ENCODE assay signal across 32 cellular contexts in genomic region chr7:129773871-129774270, GRCh38.
DNase-seq lines count a peak whose midpoint lies in the region; ATAC-seq, FAIRE-seq and TF ChIP-seq lines count a peak whose summit lies in the region.
"Had no signal": no experiment of that assay in that cellular context is flagged by ENCODE, and none has a peak within 500 bp of the region (broad histone marks: within the 10 kb centered on the region; RNA-seq: fewer than 3 reads in every experiment).

No MANE protein-coding gene starts in this region.

- H3K79me2 ChIP-seq in K562 (ENCODE audit: control insufficient read depth, insufficient read depth, low read length): peaks cover 17% of the 10 kb centered on the region; the same call in 1 of the 3 replicates
- H3K79me2 ChIP-seq: parathyroid adenoma had no signal

- TF ChIP-seq EP300 in K562 (IDR thresholded peaks at IDR 0.05; ENCODE audit: low read length): no peak

- no peak for TF ChIP-seq RAD21 in K562 (CRISPR knock-in tag; conservative IDR thresholded peaks at IDR 0.05 in 1 of 2, IDR thresholded peaks at IDR 0.05 in 1 of 2)

- no peaks in the 10 kb centered on the region for H3K27me3 ChIP-seq in K562 (ENCODE audit: control insufficient read depth in 2 of 2, insufficient read depth in 2 of 2, low read length in 2 of 2)
- H3K27me3 ChIP-seq in CD4-positive, alpha-beta memory T cell (ENCODE audit: insufficient read depth, low read length): peaks cover 5% of the 10 kb centered on the region

- H3K36me3 ChIP-seq in K562 (ENCODE audit: control insufficient read depth, insufficient read depth, low read length): no peaks in the 10 kb centered on the region
- H3K36me3 ChIP-seq in CD4-positive, alpha-beta memory T cell (ENCODE audit: insufficient read depth, low read length): no peaks in the 10 kb centered on the region

- H2AFZ ChIP-seq in K562 (ENCODE audit: low read depth, low read length): no peak overlapping the region
- H2AFZ ChIP-seq: parathyroid adenoma had no signal

- H4K20me1 ChIP-seq in K562 (replicated peaks; ENCODE audit: control insufficient read depth, insufficient read depth, low read length): no peaks in the 10 kb centered on the region; the same call in 1 of the 2 replicates

- TF ChIP-seq POLR2A in K562 (conservative IDR thresholded peaks at IDR 0.05): no peak

- DNase-seq in NCI-H2171 treated with DMSO at 0.1 percent for 48 hours (lab: John Stamatoyannopoulos, UW) (peak; percentile 56), NCI-H2171 (lab: John Stamatoyannopoulos, UW) (no peak), NCI-H524 (lab: John Stamatoyannopoulos, UW) (peak; percentile 17 to 57), K562 (ENCODE audit: extremely low read depth in 1 of 4, low spot score in 3 of 4) (no peak), UCSD-AML1 (lab: John Stamatoyannopoulos, UW; ENCODE audit: unreplicated experiment) (no peak)
- no peak for DNase-seq in stimulated activated naive CD8-positive, alpha-beta T cell treated with anti-CD3 and anti-CD28 coated beads, Interleukin-15, amount 100 ng/mL, for 72 hours
- DNase-seq in CD4-positive, alpha-beta memory T cell: no peak
- DNase-seq: 8988T; activated CD4-positive, alpha-beta memory T cell treated with anti-CD3 and anti-CD28 coated beads for 36 hours; activated CD4-positive, CD25-positive, alpha-beta regulatory T cell treated with anti-CD3 and anti-CD28 coated beads, Interleukin-2, amount 50 U/mL, for 72 hours; activated naive CD4-positive, alpha-beta T cell treated with Interleukin-2 at 50 U/mL for 16 hours; CD4-positive, alpha-beta T cell; central memory CD4-positive, alpha-beta T cell; cortex of kidney; effector memory CD4-positive, alpha-beta T cell; left ventricle myocardium superior; mesendoderm; NCI-H187; NCI-H345; NCI-H774; stimulated activated naive B cell treated with anti-CD40 and anti-IgM and Interleukin-4, amounts not matched to agents 10 μg/mL and 1 μg/mL and 100 μg/mL, for 72 hours had no signal

- intact Hi-C loops in K562 (cut with micrococcal nuclease): no loop called here
- intact Hi-C loops in CD4-positive, alpha-beta memory T cell (cut with micrococcal nuclease): no loop called here

- H3K4me2 ChIP-seq in K562 (ENCODE audit: insufficient read depth, low read length): no peak overlapping the region

- no peaks in the 10 kb centered on the region for H3K36me3 Mint-ChIP-seq in CD4-positive, alpha-beta memory T cell
- H3K36me3 Mint-ChIP-seq: activated CD4-positive, alpha-beta memory T cell treated with anti-CD3 and anti-CD28 coated beads for 36 hours; IgD-negative memory B cell; stimulated activated naive B cell treated with anti-CD40 and anti-IgM and Interleukin-4, amounts not matched to agents 10 μg/mL and 1 μg/mL and 100 μg/mL, for 72 hours; type B pancreatic cell had no signal

- 72% methylated on average over 3 of the region's 3 CpGs for WGBS in K562 (ENCODE audit: insufficient coverage, low coverage, missing lambda C conversion rate)

- H3K9me3 ChIP-seq in K562 (replicated peaks; ENCODE audit: control insufficient read depth, insufficient read depth, low read depth, low read length): no peaks in the 10 kb centered on the region
- no peaks in the 10 kb centered on the region for H3K9me3 ChIP-seq in CD4-positive, alpha-beta memory T cell (ENCODE audit: control insufficient read depth in 1 of 2, low read length in 2 of 2)

- no peak overlapping the region for H3K27ac Mint-ChIP-seq in stimulated activated naive CD8-positive, alpha-beta T cell treated with anti-CD3 and anti-CD28 coated beads, Interleukin-15, amount 100 ng/mL, for 72 hours
- H3K27ac Mint-ChIP-seq in CD4-positive, alpha-beta memory T cell: no peak overlapping the region
- H3K27ac Mint-ChIP-seq: activated CD4-positive, alpha-beta memory T cell treated with anti-CD3 and anti-CD28 coated beads for 36 hours; CD4-positive, alpha-beta T cell; IgD-negative memory B cell; stimulated activated naive B cell treated with anti-CD40 and anti-IgM and Interleukin-4, amounts not matched to agents 10 μg/mL and 1 μg/mL and 100 μg/mL, for 72 hours; type B pancreatic cell had no signal

- H3K27me3 Mint-ChIP-seq in stimulated activated naive CD8-positive, alpha-beta T cell treated with anti-CD3 and anti-CD28 coated beads, Interleukin-15, amount 100 ng/mL, for 72 hours: peaks cover 58% of the 10 kb centered on the region
- H3K27me3 Mint-ChIP-seq in CD4-positive, alpha-beta memory T cell: peaks cover 9 to 16% of the 10 kb centered on the region in 2 donors

- POLR2A ChIA-PET in K562 (lab: Yijun Ruan, JAX): interaction anchor here (0.6 to 2.1 kb wide), 3 partner anchors 10 to 61 kb away, joined by 3 to 11 read pairs (median 3); no protein-coding TSS in a partner anchor
- POLR2A ChIA-PET in CD4-positive, alpha-beta memory T cell (lab: Charles Lee; ENCODE audit: partially characterized antibody): no interaction called here

- in situ Hi-C loops in K562 (cut with MboI): no loop called here

- peaks cover 24% of the 10 kb centered on the region for H3K4me1 Mint-ChIP-seq in stimulated activated naive CD8-positive, alpha-beta T cell treated with anti-CD3 and anti-CD28 coated beads, Interleukin-15, amount 100 ng/mL, for 72 hours
- H3K4me1 Mint-ChIP-seq in CD4-positive, alpha-beta memory T cell: peaks cover 0 to 4% (median 0%) of the 10 kb centered on the region in 4 donors
- H3K4me1 Mint-ChIP-seq: neural crest cell had no signal

- CTCF ChIA-PET in K562 (lab: Yijun Ruan, JAX; ENCODE audit: low intra/inter-chr PET ratio): no interaction called here
- CTCF ChIA-PET in CD4-positive, alpha-beta memory T cell (lab: Charles Lee; ENCODE audit: partially characterized antibody): no interaction called here

- no TSS peak for BruUV-seq in K562 (replicated peaks; lab: Mats Ljungman, UMichigan)

- no peak overlapping the region for H3K4me3 Mint-ChIP-seq in stimulated activated naive CD8-positive, alpha-beta T cell treated with anti-CD3 and anti-CD28 coated beads, Interleukin-15, amount 100 ng/mL, for 72 hours
- no peak overlapping the region for H3K4me3 Mint-ChIP-seq in CD4-positive, alpha-beta memory T cell
- H3K4me3 Mint-ChIP-seq: activated CD4-positive, alpha-beta memory T cell treated with anti-CD3 and anti-CD28 coated beads for 36 hours; CD4-positive, alpha-beta T cell; neural crest cell; stimulated activated naive B cell treated with anti-CD40 and anti-IgM and Interleukin-4, amounts not matched to agents 10 μg/mL and 1 μg/mL and 100 μg/mL, for 72 hours; type B pancreatic cell had no signal

- peak overlapping the region in 1 of 2 experiments; percentile 74; a peak in 2 of 4 replicates for H3K9ac ChIP-seq in K562 (ENCODE audit: insufficient read depth in 1 of 2, low read depth in 2 of 2, low read length in 2 of 2)
- H3K9ac ChIP-seq: parathyroid adenoma had no signal

- no peak for TF ChIP-seq CTCF in K562 (IDR thresholded peaks at IDR 0.05 in 2 of 3, conservative IDR thresholded peaks at IDR 0.05 in 1 of 3; ENCODE audit: insufficient read depth in 2 of 3, low read depth in 1 of 3, low read length in 3 of 3)

- peak; percentile 61 for FAIRE-seq in K562 (lab: Jason Lieb, UNC)
- FAIRE-seq: GM12892, islet of Langerhans, TTC549 had no signal

- H3K9me3 Mint-ChIP-seq in stimulated activated naive CD8-positive, alpha-beta T cell treated with anti-CD3 and anti-CD28 coated beads, Interleukin-15, amount 100 ng/mL, for 72 hours: no peaks in the 10 kb centered on the region
- no peaks in the 10 kb centered on the region for H3K9me3 Mint-ChIP-seq in CD4-positive, alpha-beta memory T cell
- H3K9me3 Mint-ChIP-seq: activated CD4-positive, alpha-beta memory T cell treated with anti-CD3 and anti-CD28 coated beads for 36 hours; CD4-positive, alpha-beta T cell; IgD-negative memory B cell; neural crest cell; stimulated activated naive B cell treated with anti-CD40 and anti-IgM and Interleukin-4, amounts not matched to agents 10 μg/mL and 1 μg/mL and 100 μg/mL, for 72 hours; type B pancreatic cell had no signal

- no peak overlapping the region for H3K4me3 ChIP-seq in K562
- H3K4me3 ChIP-seq in CD4-positive, alpha-beta memory T cell (ENCODE audit: low read length in 2 of 2): no peak overlapping the region
- H3K4me3 ChIP-seq: skin epidermis had no signal

- H3K27ac ChIP-seq in K562 (ENCODE audit: extremely low read depth, low read depth, low read length): no peak overlapping the region
- H3K27ac ChIP-seq in CD4-positive, alpha-beta memory T cell (ENCODE audit: low read depth, low read length): no peak overlapping the region
- H3K27ac ChIP-seq: epithelial cell of prostate, parathyroid adenoma, skin epidermis had no signal

- H3K9me1 ChIP-seq in K562 (ENCODE audit: control insufficient read depth, insufficient read depth, low read length): no peaks in the 10 kb centered on the region

- no peak for ATAC-seq in K562
- no peak for ATAC-seq in HG03521 (IDR thresholded peaks at IDR 0.05; ENCODE audit: unreplicated experiment)
- ATAC-seq in stimulated activated naive CD8-positive, alpha-beta T cell treated with anti-CD3 and anti-CD28 coated beads, Interleukin-15, amount 100 ng/mL, for 72 hours: no peak
- ATAC-seq: HCT116, left ventricle myocardium superior had no signal

- peaks cover 23 to 86% of the 10 kb centered on the region in 2 experiments for H3K4me1 ChIP-seq in K562 (replicated peaks in 1 of 2; ENCODE audit: control insufficient read depth in 2 of 2, insufficient read depth in 2 of 2, low read length in 2 of 2)
- H3K4me1 ChIP-seq in CD4-positive, alpha-beta memory T cell (ENCODE audit: insufficient read depth, low read length): peaks cover 6% of the 10 kb centered on the region
- H3K4me1 ChIP-seq: parathyroid adenoma had no signal

TF ChIP-seq in K562, 482 proteins besides CTCF, POLR2A, EP300 and RAD21:
- no peak for TF ChIP-seq FIP1L1 (IDR thresholded peaks at IDR 0.05; ENCODE audit: low read depth, low read length, poor library complexity, severe bottlenecking)
- no peak for TF ChIP-seq DMBX1 (CRISPR knock-in tag; IDR thresholded peaks at IDR 0.05; ENCODE audit: borderline replicate concordance)
- no peak for TF ChIP-seq ZNF778 (CRISPR knock-in tag; IDR thresholded peaks at IDR 0.05)
- no peak for TF ChIP-seq ERF (CRISPR knock-in tag; IDR thresholded peaks at IDR 0.05)
- no peak for TF ChIP-seq MYNN (IDR thresholded peaks at IDR 0.05)
- no peak for TF ChIP-seq MYNN (CRISPR knock-in tag; IDR thresholded peaks at IDR 0.05)

Comparison
In these comparisons a context has a peak if more than half of its experiments do, and no peak if none do; other contexts are left out.
1. DNase-seq: peak in NCI-H2171 treated with DMSO at 0.1 percent for 48 hours (single experiment) and NCI-H524 (2 of 2); none in NCI-H2171 (single experiment), K562 (0 of 4), UCSD-AML1 (single experiment), stimulated activated naive CD8-positive, alpha-beta T cell treated with anti-CD3 and anti-CD28 coated beads, Interleukin-15, amount 100 ng/mL, for 72 hours (0 of 2) and CD4-positive, alpha-beta memory T cell (0 of 5).